1 cellular context compared by ENCODE assay signal in genomic region chr2:32011566-32011960, GRCh38.
A peak's percentile ranks its signal among the peaks of the same experiment; 100 is the strongest.
TF ChIP-seq lines count a peak whose summit lies in the region.

No MANE protein-coding gene starts in this region.

TF ChIP-seq in HepG2, 621 proteins besides CTCF, POLR2A, EP300 and RAD21:
- 0 out of 2 replicates have a peak, but pooled peaks have one; percentile 11 for TF ChIP-seq ELF4 (CRISPR knock-in tag; IDR thresholded peaks at IDR 0.05; ENCODE audit: borderline replicate concordance)
- TF ChIP-seq FOXP4 (CRISPR knock-in tag; IDR thresholded peaks at IDR 0.05) = no peak
- TF ChIP-seq ZBTB2 (CRISPR knock-in tag; IDR thresholded peaks at IDR 0.05; ENCODE audit: low read depth) = no peak
- TF ChIP-seq CHD4 (IDR thresholded peaks at IDR 0.05; ENCODE audit: borderline replicate concordance, low read length) = peak; percentile 7; the same call in 1 of the 2 replicates
- TF ChIP-seq PHF8 (CRISPR knock-in tag; IDR thresholded peaks at IDR 0.05) = no peak
- TF ChIP-seq SNAPC2 (CRISPR knock-in tag; IDR thresholded peaks at IDR 0.05) = 0 out of 2 replicates have a peak, but pooled peaks have one; percentile 43
- TF ChIP-seq ZBTB1 (CRISPR knock-in tag; IDR thresholded peaks at IDR 0.05; ENCODE audit: borderline replicate concordance) = no peak
- 0 out of 2 replicates have a peak, but pooled peaks have one; percentile 19 for TF ChIP-seq TARDBP (CRISPR knock-in tag; IDR thresholded peaks at IDR 0.05)
- TF ChIP-seq RORA (CRISPR knock-in tag; IDR thresholded peaks at IDR 0.05) = no peak
